Comparison of ENCODE assay signal across 9 cellular contexts in genomic region chr19:14361824-14362223, GRCh38. TPM values are rescaled to one million over a fixed set of nuclear protein-coding genes. Genes with fewer than 3 reads are reported as not detected.
DNase-seq lines count a peak whose midpoint lies in the region; ATAC-seq, FAIRE-seq and TF ChIP-seq lines count a peak whose summit lies in the region.
"Had no signal": no experiment of that assay in that cellular context is flagged by ENCODE, and none has a peak within 500 bp of the region (broad histone marks: within the 10 kb centered on the region; RNA-seq: fewer than 3 reads in every experiment).

No MANE protein-coding gene starts in this region.

- H3K9me3 ChIP-seq in BLaER1 treated with 17β-estradiol and CSF1 and Interleukin-3, amounts not matched to agents 10 nM and 100 nM (replicated peaks in 1 of 11), result no peaks in the 10 kb centered on the region
- H3K9me3 ChIP-seq in WERI-Rb-1 (ENCODE audit: severe bottlenecking) (no peaks in the 10 kb centered on the region), iPS-15b (ENCODE audit: control insufficient read depth, insufficient read depth, low read length) (no peaks in the 10 kb centered on the region), pancreas (no peaks in the 10 kb centered on the region)

- H3K4me1 ChIP-seq in BLaER1 treated with 17β-estradiol and CSF1 and Interleukin-3, amounts not matched to agents 10 nM and 100 nM, result peaks cover 57 to 99% (median 97%) of the 10 kb centered on the region in 10 experiments
- H3K4me1 ChIP-seq in iPS-15b (ENCODE audit: control insufficient read depth, insufficient read depth, low read length), result peaks cover 2% of the 10 kb centered on the region
- H3K4me1 ChIP-seq in pancreas, result peaks cover 0 to 5% (median 0%) of the 10 kb centered on the region in 3 donors

- peak overlapping the region; percentile 14 to 73 (median 61); a peak in 21 of 22 replicates for H3K4me2 ChIP-seq in BLaER1 treated with 17β-estradiol and CSF1 and Interleukin-3, amounts not matched to agents 10 nM and 100 nM

- H3K36me3 ChIP-seq in BLaER1 treated with 17β-estradiol and CSF1 and Interleukin-3, amounts not matched to agents 10 nM and 100 nM, result no peaks in the 10 kb centered on the region
- H3K36me3 ChIP-seq in WERI-Rb-1 (no peaks in the 10 kb centered on the region), iPS-15b (ENCODE audit: control insufficient read depth, insufficient read depth, low read length) (no peaks in the 10 kb centered on the region), pancreas (no peaks in the 10 kb centered on the region)

- H3K27ac ChIP-seq in BLaER1 treated with 17β-estradiol and CSF1 and Interleukin-3, amounts not matched to agents 10 nM and 100 nM, result peak overlapping the region in 8 of 11 experiments; percentile 18 to 76 (median 54); a peak in 14 of 22 replicates
- H3K27ac ChIP-seq in WERI-Rb-1 (no peak overlapping the region; the same call in 1 of the 2 replicates), pancreas (no peak overlapping the region)
- H3K27ac ChIP-seq: HL-60 had no signal

- FAIRE-seq in pancreas (lab: Jason Lieb, UNC), result no peak

- WGBS in pancreas, 2 donors, result 44 to 53% methylated on average over 6 to 7 of the region's 7 CpGs

- H4K20me1 ChIP-seq in BLaER1 treated with 17β-estradiol and CSF1 and Interleukin-3, amounts not matched to agents 10 nM and 100 nM, result no peaks in the 10 kb centered on the region

- peak overlapping the region in 6 of 11 experiments; percentile 26 to 59 (median 45); a peak in 9 of 22 replicates for H3K9ac ChIP-seq in BLaER1 treated with 17β-estradiol and CSF1 and Interleukin-3, amounts not matched to agents 10 nM and 100 nM
- peak overlapping the region; percentile 54 for H3K9ac ChIP-seq in iPS-15b (ENCODE audit: low read depth, low read length)

- TF ChIP-seq CTCF in GM20000 (IDR thresholded peaks at IDR 0.05; ENCODE audit: extremely low read depth, missing control alignments) (no peak), WERI-Rb-1 (IDR thresholded peaks at IDR 0.05; ENCODE audit: low read depth, low read length) (peak; percentile 45; the same call in 1 of the 2 replicates), pancreas (IDR thresholded peaks at IDR 0.05) (no peak)

- H3K27me3 ChIP-seq in BLaER1 treated with 17β-estradiol and CSF1 and Interleukin-3, amounts not matched to agents 10 nM and 100 nM, result no peaks in the 10 kb centered on the region
- H3K27me3 ChIP-seq in WERI-Rb-1 (ENCODE audit: insufficient read depth, low read depth, severe bottlenecking), result no peaks in the 10 kb centered on the region
- no peaks in the 10 kb centered on the region for H3K27me3 ChIP-seq in iPS-15b (ENCODE audit: control insufficient read depth, insufficient read depth, low read length)
- H3K27me3 ChIP-seq in pancreas, result no peaks in the 10 kb centered on the region

- no peak overlapping the region for H3K4me3 ChIP-seq in BLaER1 treated with 17β-estradiol and CSF1 and Interleukin-3, amounts not matched to agents 10 nM and 100 nM
- H3K4me3 ChIP-seq in WERI-Rb-1 (ENCODE audit: low read depth, low read length) (no peak overlapping the region), iPS-15b (ENCODE audit: low read depth, low read length) (peak overlapping the region; percentile 26), pancreas (no peak overlapping the region)

- peak; percentile 60 for DNase-seq in GM20000 (ENCODE audit: low spot score)
- DNase-seq in WERI-Rb-1, result peak; percentile 43
- no peak for DNase-seq in kidney glomerular epithelial cell (lab: John Stamatoyannopoulos, UW)
- no peak for DNase-seq in pancreas
- no peak for DNase-seq in NCI-H2029 treated with DMSO at 0.1 percent for 48 hours (lab: John Stamatoyannopoulos, UW)

- intact Hi-C loops in pancreas (cut with DNase I), result no loop called here

- ATAC-seq in pancreas (no peak), HG03521 (IDR thresholded peaks at IDR 0.05; ENCODE audit: unreplicated experiment) (no peak)

RNA-seq across cellular contexts. Expression of gene ADGRE5, which starts 19.4 kb away (rescaled TPM):
- total RNA-seq in pancreas, result 10 to 100 TPM; 23.0 to 37.7 (median 31.2) TPM
- polyA plus RNA-seq in pancreas, result 10 to 100 TPM; 14.0 to 19.5 TPM

RNA-seq across cellular contexts. Expression of gene DDX39A, which starts 57.3 kb away (rescaled TPM):
- 10 to 100 TPM in 5 of 6 donors, 1 to 10 TPM in 1; 9.3 to 25.7 (median 16.7) TPM for total RNA-seq in pancreas
- 10 to 100 TPM; 80.0 to 86.6 TPM for polyA plus RNA-seq in pancreas

Comparison
In these comparisons a context has a peak if more than half of its experiments do, and no peak if none do; other contexts are left out.
1. H3K27ac ChIP-seq: peak in BLaER1 treated with 17β-estradiol and CSF1 and Interleukin-3, amounts not matched to agents 10 nM and 100 nM (8 of 11); none in WERI-Rb-1 (single experiment) and pancreas (0 of 4).
2. DNase-seq: peak in GM20000 (single experiment) and WERI-Rb-1 (single experiment); none in kidney glomerular epithelial cell (single experiment), pancreas (0 of 6) and NCI-H2029 treated with DMSO at 0.1 percent for 48 hours (single experiment).